Comparison of ENCODE assay signal across 22 cellular contexts in the genomic region with DNA sequence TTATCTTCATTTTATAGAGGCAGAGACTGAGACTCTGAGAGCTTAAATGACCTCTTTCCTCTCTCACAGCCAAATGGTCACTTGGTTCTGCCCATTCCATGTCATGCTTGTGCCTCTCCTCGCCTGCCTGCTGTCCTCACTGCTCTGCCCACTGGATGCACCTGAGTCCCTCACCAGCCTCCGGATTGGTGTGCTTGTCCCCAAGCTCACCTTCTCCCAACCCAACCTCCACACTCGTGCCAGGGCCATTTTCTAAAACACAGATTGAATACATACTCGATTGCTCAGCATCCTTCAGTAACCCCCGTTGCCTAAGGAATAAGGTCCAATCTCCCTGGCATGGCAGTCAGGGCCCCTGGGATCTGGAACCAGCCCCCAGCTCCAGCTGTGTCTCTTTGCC.
"Had no signal": no experiment of that assay in that cellular context is flagged by ENCODE, and none has a peak within 500 bp of the region (broad histone marks: within the 10 kb centered on the region; RNA-seq: fewer than 3 reads in every experiment).

No MANE protein-coding gene starts in this region.

- FAIRE-seq: colon had no signal

- DNase-seq: activated B cell treated with CpG ODN at 0.5 μM for 24 hours; activated CD4-positive, alpha-beta T cell treated with anti-CD3 and anti-CD28 coated beads for 48 hours; activated CD4-positive, alpha-beta T cell treated with anti-CD3 and anti-CD28 coated beads, Interleukin-2, amount 50 U/mL, for 1 hour; activated CD4-positive, alpha-beta T cell treated with anti-CD3 and anti-CD28 coated beads, Interleukin-2, amount 50 U/mL, for 48 hours; activated CD8-positive, alpha-beta memory T cell treated with anti-CD3 and anti-CD28 coated beads for 24 hours; activated CD8-positive, alpha-beta T cell treated with anti-CD3 and anti-CD28 coated beads for 36 hours; activated gamma-delta T cell; activated naive CD4-positive, alpha-beta T cell; activated naive CD4-positive, alpha-beta T cell treated with anti-CD3 and anti-CD28 coated beads, Interleukin-2, amount 10 ng/mL, durations not matched to agents 7 days and 5 days; activated naive CD8-positive, alpha-beta T cell treated with anti-CD3 and anti-CD28 coated beads, Interleukin-2, amount 10 ng/mL, durations not matched to agents 7 days and 5 days; activated T-cell treated with anti-CD3 and anti-CD28 coated beads, Interleukin-2, amount 50 U/mL, for 4 hours; cortex of kidney; dermis blood vessel endothelial cell; effector CD4-positive, alpha-beta T cell; effector memory CD8-positive, alpha-beta T cell; erythroblast; foreskin keratinocyte; T-helper 1 cell; T-helper 17 cell; T1000; WERI-Rb-1 had no signal
